In the genomic region with DNA sequence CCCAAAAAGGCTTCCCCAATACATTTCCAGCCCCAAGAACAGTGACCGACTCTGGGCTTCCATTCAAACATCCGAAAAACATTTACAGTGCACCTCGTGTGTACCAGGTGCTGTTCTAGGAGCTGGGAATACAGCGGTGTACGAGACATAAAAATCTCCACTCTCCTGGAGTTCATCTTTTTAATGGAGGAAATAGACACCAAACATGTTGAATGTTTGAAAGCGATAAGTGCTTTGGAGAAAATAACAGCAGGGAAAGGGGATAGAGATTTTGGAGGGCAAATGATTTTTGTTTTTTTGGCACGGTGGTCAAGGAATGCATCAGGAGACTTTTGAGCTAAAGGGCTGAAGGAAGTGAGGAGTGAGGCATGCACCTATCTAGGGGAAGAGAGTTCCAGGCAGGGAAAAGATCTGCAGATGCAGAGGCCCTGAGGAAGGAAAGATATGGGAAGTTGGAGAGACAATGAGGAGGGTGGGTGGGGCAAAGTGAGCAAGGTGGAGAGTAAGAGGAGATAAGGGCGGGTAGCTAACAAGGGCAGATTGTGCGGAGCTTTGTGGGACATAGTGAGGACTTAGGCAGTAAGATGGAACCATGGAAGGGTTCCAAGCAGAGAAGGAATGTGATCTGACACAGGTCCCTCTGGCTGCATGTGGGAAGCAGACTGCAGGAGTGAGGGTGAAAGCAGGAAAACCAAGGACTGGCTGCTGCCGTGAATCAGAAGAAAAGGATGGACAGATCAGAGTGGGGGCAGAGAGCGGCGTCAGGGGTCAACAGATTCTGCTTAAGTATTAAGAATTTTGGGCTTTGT, we compare ENCODE assay signal across 8 cellular contexts. TPM values are rescaled to one million over a fixed set of nuclear protein-coding genes. Genes with fewer than 3 reads are reported as not detected.
DNase-seq lines count a peak whose midpoint lies in the region; ATAC-seq and TF ChIP-seq lines count a peak whose summit lies in the region.

No MANE protein-coding gene starts in this region.

- H3K27me3 ChIP-seq in BE2C (no peaks in the 10 kb centered on the region), mononuclear cell (ENCODE audit: insufficient read depth, low read length) (no peaks in the 10 kb centered on the region)

- H3K4me1 ChIP-seq in BE2C (peaks cover 14% of the 10 kb centered on the region; the same call in 1 of the 2 replicates), mononuclear cell (ENCODE audit: insufficient read depth, low read length) (peaks cover 33% of the 10 kb centered on the region)

- no peak for TF ChIP-seq CTCF in BE2C (IDR thresholded peaks at IDR 0.05; ENCODE audit: low read depth, low read length)

- in situ Hi-C loops in KBM-7 (cut with MboI; ENCODE audit: low pct_unique_long_range_greater_than_20kb, low sequenced_read_pairs) = no loop called here

- peaks cover 4% of the 10 kb centered on the region; the same call in 1 of the 2 replicates for H3K36me3 ChIP-seq in BE2C

- ATAC-seq in GM21576 (IDR thresholded peaks at IDR 0.05; ENCODE audit: unreplicated experiment) = no peak
- ATAC-seq in GM21786 (IDR thresholded peaks at IDR 0.05; ENCODE audit: unreplicated experiment) = no peak

- DNase-seq in BE2C (no peak), KBM-7 (peak; percentile 38), cerebellar cortex (ENCODE audit: low spot score) (peak; percentile 8), GM03348 (ENCODE audit: low spot score) (no peak)
- DNase-seq in activated CD4-positive, alpha-beta T cell treated with anti-CD3 and anti-CD28 coated beads, Interleukin-2, amount 50 U/mL, for 1 hour = no peak

- H3K9me3 ChIP-seq in BE2C (no peaks in the 10 kb centered on the region), mononuclear cell (ENCODE audit: low read depth, low read length) (no peaks in the 10 kb centered on the region)

- peak overlapping the region; percentile 95 for H3K4me3 ChIP-seq in BE2C (ENCODE audit: low read depth, low read length)
- H3K4me3 ChIP-seq in mononuclear cell (ENCODE audit: low read length) = peak overlapping the region; percentile 76

RNA-seq across cellular contexts. Expression of a gene that starts 0.7 kb away (rescaled TPM):
- 641 TPM for polyA plus RNA-seq in BE2C (2012; ENCODE audit: insufficient read depth, insufficient read length, low read depth)
- total RNA-seq in mononuclear cell = 195 TPM

RNA-seq across cellular contexts. Expression of a gene that starts 12.9 kb away (rescaled TPM):
- polyA plus RNA-seq in BE2C (2012; ENCODE audit: insufficient read depth, insufficient read length, low read depth) = 40.5 TPM
- 6.5 TPM for total RNA-seq in mononuclear cell

Comparison
In these comparisons a context has a peak if more than half of its experiments do, and no peak if none do; other contexts are left out.
1. DNase-seq: peak in KBM-7 (single experiment) and cerebellar cortex (single experiment); none in BE2C (single experiment), GM03348 (single experiment) and activated CD4-positive, alpha-beta T cell treated with anti-CD3 and anti-CD28 coated beads, Interleukin-2, amount 50 U/mL, for 1 hour (single experiment).